1 cellular context compared by ENCODE assay signal in genomic region chr16:66947302-66948033, GRCh38.
TF ChIP-seq lines count a peak whose summit lies in the region.

No MANE protein-coding gene starts in this region.

TF ChIP-seq in SK-N-SH treated with all-trans-retinoic acid at 6 μM for 48 hours, 23 proteins besides CTCF, POLR2A, EP300 and RAD21 (continued from another document):
- TF ChIP-seq, protein P1, sequence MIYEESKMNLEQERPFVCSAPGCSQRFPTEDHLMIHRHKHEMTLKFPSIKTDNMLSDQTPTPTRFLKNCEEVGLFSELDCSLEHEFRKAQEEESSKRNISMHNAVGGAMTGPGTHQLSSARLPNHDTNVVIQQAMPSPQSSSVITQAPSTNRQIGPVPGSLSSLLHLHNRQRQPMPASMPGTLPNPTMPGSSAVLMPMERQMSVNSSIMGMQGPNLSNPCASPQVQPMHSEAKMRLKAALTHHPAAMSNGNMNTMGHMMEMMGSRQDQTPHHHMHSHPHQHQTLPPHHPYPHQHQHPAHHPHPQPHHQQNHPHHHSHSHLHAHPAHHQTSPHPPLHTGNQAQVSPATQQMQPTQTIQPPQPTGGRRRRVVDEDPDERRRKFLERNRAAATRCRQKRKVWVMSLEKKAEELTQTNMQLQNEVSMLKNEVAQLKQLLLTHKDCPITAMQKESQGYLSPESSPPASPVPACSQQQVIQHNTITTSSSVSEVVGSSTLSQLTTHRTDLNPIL (CRISPR knock-in tag; IDR thresholded peaks at IDR 0.05; ENCODE audit: low read depth) = no peak
- TF ChIP-seq ZFP3 (CRISPR knock-in tag; IDR thresholded peaks at IDR 0.05) (no peak), RARB (CRISPR knock-in tag; IDR thresholded peaks at IDR 0.05) (no peak), ESRRG (CRISPR knock-in tag; IDR thresholded peaks at IDR 0.05) (no peak), ZNF8 (CRISPR knock-in tag; IDR thresholded peaks at IDR 0.05) (no peak), ARNTL (CRISPR knock-in tag; IDR thresholded peaks at IDR 0.05; ENCODE audit: borderline replicate concordance, low read depth) (no peak), ZNF70 (CRISPR knock-in tag; IDR thresholded peaks at IDR 0.05) (no peak)
- TF ChIP-seq, protein P2, sequence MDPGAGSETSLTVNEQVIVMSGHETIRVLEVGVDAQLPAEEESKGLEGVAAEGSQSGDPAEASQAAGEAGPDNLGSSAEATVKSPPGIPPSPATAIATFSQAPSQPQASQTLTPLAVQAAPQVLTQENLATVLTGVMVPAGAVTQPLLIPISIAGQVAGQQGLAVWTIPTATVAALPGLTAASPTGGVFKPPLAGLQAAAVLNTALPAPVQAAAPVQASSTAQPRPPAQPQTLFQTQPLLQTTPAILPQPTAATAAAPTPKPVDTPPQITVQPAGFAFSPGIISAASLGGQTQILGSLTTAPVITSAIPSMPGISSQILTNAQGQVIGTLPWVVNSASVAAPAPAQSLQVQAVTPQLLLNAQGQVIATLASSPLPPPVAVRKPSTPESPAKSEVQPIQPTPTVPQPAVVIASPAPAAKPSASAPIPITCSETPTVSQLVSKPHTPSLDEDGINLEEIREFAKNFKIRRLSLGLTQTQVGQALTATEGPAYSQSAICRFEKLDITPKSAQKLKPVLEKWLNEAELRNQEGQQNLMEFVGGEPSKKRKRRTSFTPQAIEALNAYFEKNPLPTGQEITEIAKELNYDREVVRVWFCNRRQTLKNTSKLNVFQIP (CRISPR knock-in tag; IDR thresholded peaks at IDR 0.05; ENCODE audit: borderline replicate concordance, low read depth) = no peak
